In the genomic region with DNA sequence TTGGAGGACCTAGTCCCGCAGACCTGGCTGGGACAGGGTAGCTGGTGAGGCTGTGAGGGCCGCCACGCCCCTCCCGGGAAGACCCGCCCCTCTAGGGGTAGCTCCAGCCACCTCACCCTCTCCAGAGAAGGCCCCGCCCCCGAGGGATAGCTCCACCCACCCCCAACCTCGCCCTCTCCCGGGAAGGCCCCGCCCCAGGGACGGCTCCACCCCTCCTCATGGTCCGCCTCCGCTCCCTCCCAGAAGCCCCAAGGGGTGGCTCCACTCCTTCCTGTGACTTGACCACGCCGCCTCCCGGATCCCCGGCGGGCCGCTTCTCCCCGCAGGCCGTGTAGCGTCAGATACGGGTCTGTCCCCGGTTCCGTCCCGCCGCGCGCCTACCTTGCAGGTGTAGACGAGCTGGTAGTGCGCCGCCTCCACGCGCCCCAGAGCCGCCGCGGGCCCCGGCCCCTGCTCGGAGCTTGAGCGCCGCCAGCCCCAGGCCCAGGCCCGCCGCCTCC, we compare ENCODE assay signal across 8 cellular contexts. TPM values are rescaled to one million over a fixed set of nuclear protein-coding genes. Genes with fewer than 3 reads are reported as not detected.
DNase-seq lines count a peak whose midpoint lies in the region; ATAC-seq, FAIRE-seq and TF ChIP-seq lines count a peak whose summit lies in the region.

No MANE protein-coding gene starts in this region.

- no peak for TF ChIP-seq CTCF in GM13976 (IDR thresholded peaks at IDR 0.05; ENCODE audit: borderline replicate concordance, control extremely low read depth, extremely low read depth, insufficient read depth, missing control alignments)
- no peak for TF ChIP-seq CTCF in left ventricle myocardium inferior (IDR thresholded peaks at IDR 0.05; ENCODE audit: borderline replicate concordance)

- no peaks in the 10 kb centered on the region for H3K36me3 ChIP-seq in left ventricle myocardium inferior

- peak overlapping the region; percentile 81 for H3K4me3 ChIP-seq in left ventricle myocardium inferior

- H3K4me1 ChIP-seq in left ventricle myocardium inferior = peaks cover 40% of the 10 kb centered on the region

- ATAC-seq in HG02763 (IDR thresholded peaks at IDR 0.05; ENCODE audit: unreplicated experiment) = peak; percentile 72

- in situ Hi-C loops in GM13976 (cut with MboI; ENCODE audit: low sequenced_read_pairs, unreplicated experiment) = no loop called here

- FAIRE-seq in urothelium cell line (lab: Jason Lieb, UNC) = peak; percentile 93

- intact Hi-C loops in left ventricle myocardium inferior (cut with micrococcal nuclease) = no loop called here

- H3K9me3 ChIP-seq in left ventricle myocardium inferior (replicated peaks) = no peaks in the 10 kb centered on the region

- H3K27ac ChIP-seq in left ventricle myocardium inferior (replicated peaks) = peak overlapping the region; percentile 99

- H3K27me3 ChIP-seq in left ventricle myocardium inferior (ENCODE audit: low read depth) = no peaks in the 10 kb centered on the region

- DNase-seq in GM13976 (ENCODE audit: low spot score) = peak; percentile 100
- peak; percentile 76 to 96 (median 91) for DNase-seq in NCI-H1417 (lab: John Stamatoyannopoulos, UW)
- DNase-seq in T-helper 1 cell = peak; percentile 85 to 93 (median 90)
- peak; percentile 87 for DNase-seq in amniotic stem cell (lab: John Stamatoyannopoulos, UW)
- DNase-seq in left ventricle myocardium inferior = peak; percentile 98
- peak; percentile 81 for DNase-seq in pulmonary artery endothelial cell (ENCODE audit: low read depth, low spot score)
- peak; percentile 99 for DNase-seq in urothelium cell line (ENCODE audit: low spot score)

RNA-seq across cellular contexts. Expression of a gene that starts 0.4 kb away (rescaled TPM):
- 37.6 TPM for total RNA-seq in left ventricle myocardium inferior
- 15.7 and 32.4 TPM in 2 replicates for total RNA-seq in pulmonary artery endothelial cell

RNA-seq across cellular contexts. Expression of a gene that starts 10.3 kb away (rescaled TPM):
- total RNA-seq in left ventricle myocardium inferior (1.2 TPM), pulmonary artery endothelial cell (0.59 and 1.1 TPM in 2 replicates)

RNA-seq across cellular contexts. Expression of a gene that starts 35.8 kb away (rescaled TPM):
- 69.0 TPM for total RNA-seq in left ventricle myocardium inferior
- total RNA-seq in pulmonary artery endothelial cell = 24.1 and 32.1 TPM in 2 replicates

RNA-seq across cellular contexts. Expression of a gene that starts 36.8 kb away (rescaled TPM):
- total RNA-seq in left ventricle myocardium inferior = 5.2 TPM
- total RNA-seq in pulmonary artery endothelial cell = 7.8 and 10.5 TPM in 2 replicates

RNA-seq across cellular contexts. Expression of a gene that starts 47.3 kb away (rescaled TPM):
- 20.1 TPM for total RNA-seq in left ventricle myocardium inferior
- 37.6 and 44.7 TPM in 2 replicates for total RNA-seq in pulmonary artery endothelial cell

Comparison
In these comparisons a context has a peak if more than half of its experiments do, and no peak if none do; other contexts are left out.
1. Peak in every context shown above with its lines: DNase-seq, ATAC-seq, H3K4me3 ChIP-seq and H3K27ac ChIP-seq.